Comparison of ENCODE assay signal across 2 cellular contexts in genomic region chr21:43957128-43957571, GRCh38.
TF ChIP-seq lines count a peak whose summit lies in the region.

No MANE protein-coding gene starts in this region.

TF ChIP-seq in GM23338, 12 proteins besides CTCF, POLR2A, EP300 and RAD21:
- TF ChIP-seq, protein P1, sequence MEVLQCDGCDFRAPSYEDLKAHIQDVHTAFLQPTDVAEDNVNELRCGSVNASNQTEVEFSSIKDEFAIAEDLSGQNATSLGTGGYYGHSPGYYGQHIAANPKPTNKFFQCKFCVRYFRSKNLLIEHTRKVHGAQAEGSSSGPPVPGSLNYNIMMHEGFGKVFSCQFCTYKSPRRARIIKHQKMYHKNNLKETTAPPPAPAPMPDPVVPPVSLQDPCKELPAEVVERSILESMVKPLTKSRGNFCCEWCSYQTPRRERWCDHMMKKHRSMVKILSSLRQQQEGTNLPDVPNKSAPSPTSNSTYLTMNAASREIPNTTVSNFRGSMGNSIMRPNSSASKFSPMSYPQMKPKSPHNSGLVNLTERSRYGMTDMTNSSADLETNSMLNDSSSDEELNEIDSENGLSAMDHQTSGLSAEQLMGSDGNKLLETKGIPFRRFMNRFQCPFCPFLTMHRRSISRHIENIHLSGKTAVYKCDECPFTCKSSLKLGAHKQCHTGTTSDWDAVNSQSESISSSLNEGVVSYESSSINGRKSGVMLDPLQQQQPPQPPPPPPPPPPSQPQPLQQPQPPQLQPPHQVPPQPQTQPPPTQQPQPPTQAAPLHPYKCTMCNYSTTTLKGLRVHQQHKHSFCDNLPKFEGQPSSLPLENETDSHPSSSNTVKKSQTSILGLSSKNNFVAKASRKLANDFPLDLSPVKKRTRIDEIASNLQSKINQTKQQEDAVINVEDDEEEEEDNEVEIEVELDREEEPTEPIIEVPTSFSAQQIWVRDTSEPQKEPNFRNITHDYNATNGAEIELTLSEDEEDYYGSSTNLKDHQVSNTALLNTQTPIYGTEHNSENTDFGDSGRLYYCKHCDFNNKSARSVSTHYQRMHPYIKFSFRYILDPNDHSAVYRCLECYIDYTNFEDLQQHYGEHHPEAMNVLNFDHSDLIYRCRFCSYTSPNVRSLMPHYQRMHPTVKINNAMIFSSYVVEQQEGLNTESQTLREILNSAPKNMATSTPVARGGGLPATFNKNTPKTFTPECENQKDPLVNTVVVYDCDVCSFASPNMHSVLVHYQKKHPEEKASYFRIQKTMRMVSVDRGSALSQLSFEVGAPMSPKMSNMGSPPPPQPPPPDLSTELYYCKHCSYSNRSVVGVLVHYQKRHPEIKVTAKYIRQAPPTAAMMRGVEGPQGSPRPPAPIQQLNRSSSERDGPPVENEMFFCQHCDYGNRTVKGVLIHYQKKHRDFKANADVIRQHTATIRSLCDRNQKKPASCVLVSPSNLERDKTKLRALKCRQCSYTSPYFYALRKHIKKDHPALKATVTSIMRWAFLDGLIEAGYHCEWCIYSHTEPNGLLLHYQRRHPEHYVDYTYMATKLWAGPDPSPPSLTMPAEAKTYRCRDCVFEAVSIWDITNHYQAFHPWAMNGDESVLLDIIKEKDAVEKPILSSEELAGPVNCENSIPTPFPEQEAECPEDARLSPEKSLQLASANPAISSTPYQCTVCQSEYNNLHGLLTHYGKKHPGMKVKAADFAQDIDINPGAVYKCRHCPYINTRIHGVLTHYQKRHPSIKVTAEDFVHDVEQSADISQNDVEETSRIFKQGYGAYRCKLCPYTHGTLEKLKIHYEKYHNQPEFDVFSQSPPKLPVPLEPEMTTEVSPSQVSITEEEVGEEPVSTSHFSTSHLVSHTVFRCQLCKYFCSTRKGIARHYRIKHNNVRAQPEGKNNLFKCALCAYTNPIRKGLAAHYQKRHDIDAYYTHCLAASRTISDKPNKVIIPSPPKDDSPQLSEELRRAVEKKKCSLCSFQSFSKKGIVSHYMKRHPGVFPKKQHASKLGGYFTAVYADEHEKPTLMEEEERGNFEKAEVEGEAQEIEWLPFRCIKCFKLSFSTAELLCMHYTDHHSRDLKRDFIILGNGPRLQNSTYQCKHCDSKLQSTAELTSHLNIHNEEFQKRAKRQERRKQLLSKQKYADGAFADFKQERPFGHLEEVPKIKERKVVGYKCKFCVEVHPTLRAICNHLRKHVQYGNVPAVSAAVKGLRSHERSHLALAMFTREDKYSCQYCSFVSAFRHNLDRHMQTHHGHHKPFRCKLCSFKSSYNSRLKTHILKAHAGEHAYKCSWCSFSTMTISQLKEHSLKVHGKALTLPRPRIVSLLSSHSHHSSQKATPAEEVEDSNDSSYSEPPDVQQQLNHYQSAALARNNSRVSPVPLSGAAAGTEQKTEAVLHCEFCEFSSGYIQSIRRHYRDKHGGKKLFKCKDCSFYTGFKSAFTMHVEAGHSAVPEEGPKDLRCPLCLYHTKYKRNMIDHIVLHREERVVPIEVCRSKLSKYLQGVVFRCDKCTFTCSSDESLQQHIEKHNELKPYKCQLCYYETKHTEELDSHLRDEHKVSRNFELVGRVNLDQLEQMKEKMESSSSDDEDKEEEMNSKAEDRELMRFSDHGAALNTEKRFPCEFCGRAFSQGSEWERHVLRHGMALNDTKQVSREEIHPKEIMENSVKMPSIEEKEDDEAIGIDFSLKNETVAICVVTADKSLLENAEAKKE (CRISPR knock-in tag; IDR thresholded peaks at IDR 0.05): no peak
- TF ChIP-seq ZNF331 (CRISPR knock-in tag; IDR thresholded peaks at IDR 0.05; ENCODE audit: low read depth): no peak
- no peak for TF ChIP-seq CREB1 (CRISPR knock-in tag; IDR thresholded peaks at IDR 0.05; ENCODE audit: low read depth)
- TF ChIP-seq EZH2phosphoT487 (IDR thresholded peaks at IDR 0.05; ENCODE audit: unreplicated experiment): no peak
- TF ChIP-seq NANOG (IDR thresholded peaks at IDR 0.05; ENCODE audit: borderline replicate concordance): no peak
- TF ChIP-seq POLR2AphosphoS5 (IDR thresholded peaks at IDR 0.05; ENCODE audit: low read depth): no peak
- TF ChIP-seq STAT1 (IDR thresholded peaks at IDR 0.05; ENCODE audit: unreplicated experiment): no peak
- TF ChIP-seq, protein P2, sequence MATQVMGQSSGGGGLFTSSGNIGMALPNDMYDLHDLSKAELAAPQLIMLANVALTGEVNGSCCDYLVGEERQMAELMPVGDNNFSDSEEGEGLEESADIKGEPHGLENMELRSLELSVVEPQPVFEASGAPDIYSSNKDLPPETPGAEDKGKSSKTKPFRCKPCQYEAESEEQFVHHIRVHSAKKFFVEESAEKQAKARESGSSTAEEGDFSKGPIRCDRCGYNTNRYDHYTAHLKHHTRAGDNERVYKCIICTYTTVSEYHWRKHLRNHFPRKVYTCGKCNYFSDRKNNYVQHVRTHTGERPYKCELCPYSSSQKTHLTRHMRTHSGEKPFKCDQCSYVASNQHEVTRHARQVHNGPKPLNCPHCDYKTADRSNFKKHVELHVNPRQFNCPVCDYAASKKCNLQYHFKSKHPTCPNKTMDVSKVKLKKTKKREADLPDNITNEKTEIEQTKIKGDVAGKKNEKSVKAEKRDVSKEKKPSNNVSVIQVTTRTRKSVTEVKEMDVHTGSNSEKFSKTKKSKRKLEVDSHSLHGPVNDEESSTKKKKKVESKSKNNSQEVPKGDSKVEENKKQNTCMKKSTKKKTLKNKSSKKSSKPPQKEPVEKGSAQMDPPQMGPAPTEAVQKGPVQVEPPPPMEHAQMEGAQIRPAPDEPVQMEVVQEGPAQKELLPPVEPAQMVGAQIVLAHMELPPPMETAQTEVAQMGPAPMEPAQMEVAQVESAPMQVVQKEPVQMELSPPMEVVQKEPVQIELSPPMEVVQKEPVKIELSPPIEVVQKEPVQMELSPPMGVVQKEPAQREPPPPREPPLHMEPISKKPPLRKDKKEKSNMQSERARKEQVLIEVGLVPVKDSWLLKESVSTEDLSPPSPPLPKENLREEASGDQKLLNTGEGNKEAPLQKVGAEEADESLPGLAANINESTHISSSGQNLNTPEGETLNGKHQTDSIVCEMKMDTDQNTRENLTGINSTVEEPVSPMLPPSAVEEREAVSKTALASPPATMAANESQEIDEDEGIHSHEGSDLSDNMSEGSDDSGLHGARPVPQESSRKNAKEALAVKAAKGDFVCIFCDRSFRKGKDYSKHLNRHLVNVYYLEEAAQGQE (IDR thresholded peaks at IDR 0.05; ENCODE audit: unreplicated experiment): no peak
- TF ChIP-seq, protein P3, sequence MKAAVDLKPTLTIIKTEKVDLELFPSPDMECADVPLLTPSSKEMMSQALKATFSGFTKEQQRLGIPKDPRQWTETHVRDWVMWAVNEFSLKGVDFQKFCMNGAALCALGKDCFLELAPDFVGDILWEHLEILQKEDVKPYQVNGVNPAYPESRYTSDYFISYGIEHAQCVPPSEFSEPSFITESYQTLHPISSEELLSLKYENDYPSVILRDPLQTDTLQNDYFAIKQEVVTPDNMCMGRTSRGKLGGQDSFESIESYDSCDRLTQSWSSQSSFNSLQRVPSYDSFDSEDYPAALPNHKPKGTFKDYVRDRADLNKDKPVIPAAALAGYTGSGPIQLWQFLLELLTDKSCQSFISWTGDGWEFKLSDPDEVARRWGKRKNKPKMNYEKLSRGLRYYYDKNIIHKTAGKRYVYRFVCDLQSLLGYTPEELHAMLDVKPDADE (IDR thresholded peaks at IDR 0.05): no peak
- no peak for TF ChIP-seq JUNB (IDR thresholded peaks at IDR 0.05; ENCODE audit: unreplicated experiment)
- no peak for TF ChIP-seq EZH2 (IDR thresholded peaks at IDR 0.05; ENCODE audit: low read depth, unreplicated experiment)
- TF ChIP-seq ZNF114 (CRISPR knock-in tag; IDR thresholded peaks at IDR 0.05): no peak

TF ChIP-seq in GM12878, 131 proteins besides CTCF, POLR2A, EP300 and RAD21:
- TF ChIP-seq ZNF687 (IDR thresholded peaks at IDR 0.05) (peak; percentile 18; the same call in 1 of the 2 replicates), KLF5 (IDR thresholded peaks at IDR 0.05; ENCODE audit: partially characterized antibody) (no peak), CBFB (IDR thresholded peaks at IDR 0.05; ENCODE audit: low read depth) (no peak), SMARCA5 (IDR thresholded peaks at IDR 0.05) (no peak), SIN3A (IDR thresholded peaks at IDR 0.05; ENCODE audit: low read depth, low read length) (no peak), NR2C2 (IDR thresholded peaks at IDR 0.05; ENCODE audit: borderline replicate concordance, control insufficient read depth, insufficient read length, low read depth) (no peak), KAT2A (conservative IDR thresholded peaks at IDR 0.05; ENCODE audit: control insufficient read depth, low read depth, low read length) (no peak), POLR2AphosphoS5 (IDR thresholded peaks at IDR 0.05; ENCODE audit: low read length) (no peak)
- TF ChIP-seq, protein P4, sequence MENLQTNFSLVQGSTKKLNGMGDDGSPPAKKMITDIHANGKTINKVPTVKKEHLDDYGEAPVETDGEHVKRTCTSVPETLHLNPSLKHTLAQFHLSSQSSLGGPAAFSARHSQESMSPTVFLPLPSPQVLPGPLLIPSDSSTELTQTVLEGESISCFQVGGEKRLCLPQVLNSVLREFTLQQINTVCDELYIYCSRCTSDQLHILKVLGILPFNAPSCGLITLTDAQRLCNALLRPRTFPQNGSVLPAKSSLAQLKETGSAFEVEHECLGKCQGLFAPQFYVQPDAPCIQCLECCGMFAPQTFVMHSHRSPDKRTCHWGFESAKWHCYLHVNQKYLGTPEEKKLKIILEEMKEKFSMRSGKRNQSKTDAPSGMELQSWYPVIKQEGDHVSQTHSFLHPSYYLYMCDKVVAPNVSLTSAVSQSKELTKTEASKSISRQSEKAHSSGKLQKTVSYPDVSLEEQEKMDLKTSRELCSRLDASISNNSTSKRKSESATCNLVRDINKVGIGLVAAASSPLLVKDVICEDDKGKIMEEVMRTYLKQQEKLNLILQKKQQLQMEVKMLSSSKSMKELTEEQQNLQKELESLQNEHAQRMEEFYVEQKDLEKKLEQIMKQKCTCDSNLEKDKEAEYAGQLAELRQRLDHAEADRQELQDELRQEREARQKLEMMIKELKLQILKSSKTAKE (IDR thresholded peaks at IDR 0.05; ENCODE audit: low read depth, poor library complexity, severe bottlenecking): no peak
TF ChIP-seq in GM12878: peak in this region for 1.
